ENCODE assay signal across 1 cellular context in the genomic region with DNA sequence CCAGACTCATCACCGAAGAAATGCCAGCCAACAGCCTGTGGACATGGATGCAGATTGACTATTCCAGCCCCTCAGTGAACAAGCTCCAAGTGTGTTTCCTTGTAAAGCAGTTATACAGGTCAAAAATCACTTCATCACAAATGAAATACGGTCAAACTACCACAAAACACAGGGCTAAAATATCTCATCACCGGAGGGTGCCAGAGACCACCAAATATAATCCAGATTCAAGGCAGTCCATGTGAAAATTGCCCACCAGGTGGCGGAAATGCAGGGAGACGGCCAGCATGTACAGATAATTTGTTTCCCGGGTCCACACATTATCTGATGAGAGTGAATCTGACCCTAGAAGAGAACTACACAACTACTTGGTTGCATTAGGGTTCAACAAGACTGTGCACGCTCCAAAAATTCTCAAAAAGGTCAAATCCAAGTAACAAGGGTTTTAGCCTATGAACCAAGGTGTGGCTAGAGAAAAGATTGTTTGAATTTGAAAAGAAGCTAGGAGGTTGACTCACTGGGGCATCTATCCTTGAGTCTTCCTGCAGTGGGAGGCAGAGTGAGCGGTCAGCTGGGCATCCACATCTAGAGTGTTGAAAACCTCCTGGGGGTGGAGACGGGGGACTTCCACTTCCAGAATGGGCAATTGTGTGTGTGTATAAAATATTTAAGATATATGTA.
TF ChIP-seq lines count a peak whose summit lies in the region.

No MANE protein-coding gene starts in this region.

TF ChIP-seq in GM12878, 131 proteins besides CTCF, POLR2A, EP300 and RAD21 (continued from another document):
- TF ChIP-seq, protein P1, sequence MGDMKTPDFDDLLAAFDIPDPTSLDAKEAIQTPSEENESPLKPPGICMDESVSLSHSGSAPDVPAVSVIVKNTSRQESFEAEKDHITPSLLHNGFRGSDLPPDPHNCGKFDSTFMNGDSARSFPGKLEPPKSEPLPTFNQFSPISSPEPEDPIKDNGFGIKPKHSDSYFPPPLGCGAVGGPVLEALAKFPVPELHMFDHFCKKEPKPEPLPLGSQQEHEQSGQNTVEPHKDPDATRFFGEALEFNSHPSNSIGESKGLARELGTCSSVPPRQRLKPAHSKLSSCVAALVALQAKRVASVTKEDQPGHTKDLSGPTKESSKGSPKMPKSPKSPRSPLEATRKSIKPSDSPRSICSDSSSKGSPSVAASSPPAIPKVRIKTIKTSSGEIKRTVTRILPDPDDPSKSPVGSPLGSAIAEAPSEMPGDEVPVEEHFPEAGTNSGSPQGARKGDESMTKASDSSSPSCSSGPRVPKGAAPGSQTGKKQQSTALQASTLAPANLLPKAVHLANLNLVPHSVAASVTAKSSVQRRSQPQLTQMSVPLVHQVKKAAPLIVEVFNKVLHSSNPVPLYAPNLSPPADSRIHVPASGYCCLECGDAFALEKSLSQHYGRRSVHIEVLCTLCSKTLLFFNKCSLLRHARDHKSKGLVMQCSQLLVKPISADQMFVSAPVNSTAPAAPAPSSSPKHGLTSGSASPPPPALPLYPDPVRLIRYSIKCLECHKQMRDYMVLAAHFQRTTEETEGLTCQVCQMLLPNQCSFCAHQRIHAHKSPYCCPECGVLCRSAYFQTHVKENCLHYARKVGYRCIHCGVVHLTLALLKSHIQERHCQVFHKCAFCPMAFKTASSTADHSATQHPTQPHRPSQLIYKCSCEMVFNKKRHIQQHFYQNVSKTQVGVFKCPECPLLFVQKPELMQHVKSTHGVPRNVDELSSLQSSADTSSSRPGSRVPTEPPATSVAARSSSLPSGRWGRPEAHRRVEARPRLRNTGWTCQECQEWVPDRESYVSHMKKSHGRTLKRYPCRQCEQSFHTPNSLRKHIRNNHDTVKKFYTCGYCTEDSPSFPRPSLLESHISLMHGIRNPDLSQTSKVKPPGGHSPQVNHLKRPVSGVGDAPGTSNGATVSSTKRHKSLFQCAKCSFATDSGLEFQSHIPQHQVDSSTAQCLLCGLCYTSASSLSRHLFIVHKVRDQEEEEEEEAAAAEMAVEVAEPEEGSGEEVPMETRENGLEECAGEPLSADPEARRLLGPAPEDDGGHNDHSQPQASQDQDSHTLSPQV (IDR thresholded peaks at IDR 0.05): peak; percentile 94
- TF ChIP-seq IRF4 (IDR thresholded peaks at IDR 0.05; ENCODE audit: low read depth, low read length) (peak; percentile 49; the same call in 1 of the 2 replicates), RB1 (IDR thresholded peaks at IDR 0.05; ENCODE audit: borderline replicate concordance) (peak; percentile 39; the same call in 1 of the 2 replicates), ZNF24 (IDR thresholded peaks at IDR 0.05) (peak; percentile 61; the same call in 1 of the 2 replicates), YY1 (IDR thresholded peaks at IDR 0.05; ENCODE audit: low read depth, low read length) (peak; percentile 85), FOXK2 (IDR thresholded peaks at IDR 0.05) (no peak), FOXM1 (IDR thresholded peaks at IDR 0.05; ENCODE audit: low read depth, low read length) (peak; percentile 83), MEF2A (IDR thresholded peaks at IDR 0.05; ENCODE audit: insufficient read depth, low read depth, low read length) (0 out of 2 replicates have a peak, but pooled peaks have one; percentile 39), SMC3 (IDR thresholded peaks at IDR 0.05; ENCODE audit: borderline replicate concordance, low read length) (peak; percentile 100), NBN (IDR thresholded peaks at IDR 0.05) (peak; percentile 68)
- TF ChIP-seq, protein P2, sequence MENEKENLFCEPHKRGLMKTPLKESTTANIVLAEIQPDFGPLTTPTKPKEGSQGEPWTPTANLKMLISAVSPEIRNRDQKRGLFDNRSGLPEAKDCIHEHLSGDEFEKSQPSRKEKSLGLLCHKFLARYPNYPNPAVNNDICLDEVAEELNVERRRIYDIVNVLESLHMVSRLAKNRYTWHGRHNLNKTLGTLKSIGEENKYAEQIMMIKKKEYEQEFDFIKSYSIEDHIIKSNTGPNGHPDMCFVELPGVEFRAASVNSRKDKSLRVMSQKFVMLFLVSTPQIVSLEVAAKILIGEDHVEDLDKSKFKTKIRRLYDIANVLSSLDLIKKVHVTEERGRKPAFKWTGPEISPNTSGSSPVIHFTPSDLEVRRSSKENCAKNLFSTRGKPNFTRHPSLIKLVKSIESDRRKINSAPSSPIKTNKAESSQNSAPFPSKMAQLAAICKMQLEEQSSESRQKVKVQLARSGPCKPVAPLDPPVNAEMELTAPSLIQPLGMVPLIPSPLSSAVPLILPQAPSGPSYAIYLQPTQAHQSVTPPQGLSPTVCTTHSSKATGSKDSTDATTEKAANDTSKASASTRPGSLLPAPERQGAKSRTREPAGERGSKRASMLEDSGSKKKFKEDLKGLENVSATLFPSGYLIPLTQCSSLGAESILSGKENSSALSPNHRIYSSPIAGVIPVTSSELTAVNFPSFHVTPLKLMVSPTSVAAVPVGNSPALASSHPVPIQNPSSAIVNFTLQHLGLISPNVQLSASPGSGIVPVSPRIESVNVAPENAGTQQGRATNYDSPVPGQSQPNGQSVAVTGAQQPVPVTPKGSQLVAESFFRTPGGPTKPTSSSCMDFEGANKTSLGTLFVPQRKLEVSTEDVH (IDR thresholded peaks at IDR 0.05; ENCODE audit: low read depth, partially characterized antibody): peak; percentile 27
- TF ChIP-seq, protein P3, sequence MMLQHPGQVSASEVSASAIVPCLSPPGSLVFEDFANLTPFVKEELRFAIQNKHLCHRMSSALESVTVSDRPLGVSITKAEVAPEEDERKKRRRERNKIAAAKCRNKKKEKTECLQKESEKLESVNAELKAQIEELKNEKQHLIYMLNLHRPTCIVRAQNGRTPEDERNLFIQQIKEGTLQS (IDR thresholded peaks at IDR 0.05; ENCODE audit: borderline replicate concordance, extremely low read depth, low read depth, low read length): peak; percentile 66; the same call in 1 of the 2 replicates
- TF ChIP-seq, protein P4, sequence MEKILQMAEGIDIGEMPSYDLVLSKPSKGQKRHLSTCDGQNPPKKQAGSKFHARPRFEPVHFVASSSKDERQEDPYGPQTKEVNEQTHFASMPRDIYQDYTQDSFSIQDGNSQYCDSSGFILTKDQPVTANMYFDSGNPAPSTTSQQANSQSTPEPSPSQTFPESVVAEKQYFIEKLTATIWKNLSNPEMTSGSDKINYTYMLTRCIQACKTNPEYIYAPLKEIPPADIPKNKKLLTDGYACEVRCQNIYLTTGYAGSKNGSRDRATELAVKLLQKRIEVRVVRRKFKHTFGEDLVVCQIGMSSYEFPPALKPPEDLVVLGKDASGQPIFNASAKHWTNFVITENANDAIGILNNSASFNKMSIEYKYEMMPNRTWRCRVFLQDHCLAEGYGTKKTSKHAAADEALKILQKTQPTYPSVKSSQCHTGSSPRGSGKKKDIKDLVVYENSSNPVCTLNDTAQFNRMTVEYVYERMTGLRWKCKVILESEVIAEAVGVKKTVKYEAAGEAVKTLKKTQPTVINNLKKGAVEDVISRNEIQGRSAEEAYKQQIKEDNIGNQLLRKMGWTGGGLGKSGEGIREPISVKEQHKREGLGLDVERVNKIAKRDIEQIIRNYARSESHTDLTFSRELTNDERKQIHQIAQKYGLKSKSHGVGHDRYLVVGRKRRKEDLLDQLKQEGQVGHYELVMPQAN (conservative IDR thresholded peaks at IDR 0.05): 0 out of 2 replicates have a peak, but pooled peaks have one; percentile 25
- TF ChIP-seq, protein P5, sequence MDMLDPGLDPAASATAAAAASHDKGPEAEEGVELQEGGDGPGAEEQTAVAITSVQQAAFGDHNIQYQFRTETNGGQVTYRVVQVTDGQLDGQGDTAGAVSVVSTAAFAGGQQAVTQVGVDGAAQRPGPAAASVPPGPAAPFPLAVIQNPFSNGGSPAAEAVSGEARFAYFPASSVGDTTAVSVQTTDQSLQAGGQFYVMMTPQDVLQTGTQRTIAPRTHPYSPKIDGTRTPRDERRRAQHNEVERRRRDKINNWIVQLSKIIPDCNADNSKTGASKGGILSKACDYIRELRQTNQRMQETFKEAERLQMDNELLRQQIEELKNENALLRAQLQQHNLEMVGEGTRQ (IDR thresholded peaks at IDR 0.05; ENCODE audit: borderline replicate concordance, low read depth, low read length): no peak
TF ChIP-seq in GM12878: peak in this region for 17.
